18 cellular contexts compared by ENCODE assay signal in genomic region chr5:86688414-86688813, GRCh38.
DNase-seq lines count a peak whose midpoint lies in the region; ATAC-seq and TF ChIP-seq lines count a peak whose summit lies in the region.
"Had no signal": no experiment of that assay in that cellular context is flagged by ENCODE, and none has a peak within 500 bp of the region (broad histone marks: within the 10 kb centered on the region; RNA-seq: fewer than 3 reads in every experiment).

No MANE protein-coding gene starts in this region.

- peak; percentile 39 for ATAC-seq in GM19438 (IDR thresholded peaks at IDR 0.05; ENCODE audit: low read depth, unreplicated experiment)

- peak; percentile 40 for DNase-seq in ACHN
- DNase-seq in epithelial cell of proximal tubule (ENCODE audit: low read depth), result peak; percentile 30
- DNase-seq in left kidney (ENCODE audit: low read depth, low spot score), result peak; percentile 20
- DNase-seq in GF-D8 (lab: John Stamatoyannopoulos, UW), result no peak
- no peak for DNase-seq in OCI-M1 (lab: John Stamatoyannopoulos, UW)
- no peak for DNase-seq in tibial artery
- no peak for DNase-seq in dermis blood vessel endothelial cell
- DNase-seq: AML-193; Calu3; CD4-positive, CD25-positive, alpha-beta regulatory T cell; DMS 273 treated with DMSO at 0.1 percent for 48 hours; DMS79; GOT3; H9; KG1 had no signal

- H3K36me3 ChIP-seq in tibial artery, result no peaks in the 10 kb centered on the region
- H3K36me3 ChIP-seq: BLaER1 had no signal

- H3K4me3 ChIP-seq in epithelial cell of proximal tubule (ENCODE audit: low read depth, low read length) (no peak overlapping the region), tibial artery (no peak overlapping the region)
- H3K4me3 ChIP-seq: BLaER1 had no signal

- H3K27me3 ChIP-seq in tibial artery, result no peaks in the 10 kb centered on the region
- H3K27me3 ChIP-seq: BLaER1 had no signal

- no peaks in the 10 kb centered on the region for H3K9me3 ChIP-seq in tibial artery
- H3K9me3 ChIP-seq: BLaER1 had no signal

- TF ChIP-seq CTCF in epithelial cell of proximal tubule (conservative IDR thresholded peaks at IDR 0.05; ENCODE audit: low read depth, low read length), result no peak
- no peak for TF ChIP-seq CTCF in tibial artery (IDR thresholded peaks at IDR 0.05)

- H3K4me1 ChIP-seq in tibial artery, result no peaks in the 10 kb centered on the region
- H3K4me1 ChIP-seq: BLaER1 had no signal

- in situ Hi-C loops in ACHN (cut with HindIII; ENCODE audit: low pct_ligation_motif_present, low pct_unique_long_range_greater_than_20kb, low sequenced_read_pairs), result no loop called here

- H3K27ac ChIP-seq in tibial artery, result no peak overlapping the region
- H3K27ac ChIP-seq: 22Rv1, BLaER1 had no signal

- intact Hi-C loops in tibial artery (cut with DNase I; ENCODE audit: low total_unique reads), result no loop called here

Comparison
In these comparisons a context has a peak if more than half of its experiments do, and no peak if none do; other contexts are left out.
1. DNase-seq: peak in ACHN (single experiment), epithelial cell of proximal tubule (single experiment) and left kidney (single experiment); none in GF-D8 (single experiment), OCI-M1 (single experiment), tibial artery (0 of 2) and dermis blood vessel endothelial cell (single experiment).